Comparison of ENCODE assay signal across 19 cellular contexts in the genomic region with DNA sequence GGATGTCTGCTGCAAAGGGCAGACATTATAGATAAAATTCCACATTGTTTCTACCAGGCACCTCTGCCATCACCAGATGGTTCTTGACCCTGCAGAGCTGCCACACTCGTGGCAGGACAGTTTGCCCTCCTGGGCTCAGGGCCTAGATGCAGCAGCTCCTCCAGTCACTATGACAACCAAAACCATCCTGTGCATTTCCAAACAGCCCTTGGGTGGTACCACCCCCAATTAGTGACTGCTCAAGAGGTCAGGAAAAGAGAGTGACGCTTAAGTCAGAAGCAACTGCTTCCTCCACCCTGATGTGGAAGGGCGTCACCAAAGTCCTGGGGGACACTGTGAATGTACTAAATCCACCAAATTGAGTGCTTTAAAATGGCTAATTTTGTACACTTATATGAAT.
DNase-seq lines count a peak whose midpoint lies in the region; ATAC-seq, FAIRE-seq and TF ChIP-seq lines count a peak whose summit lies in the region.
"Had no signal": no experiment of that assay in that cellular context is flagged by ENCODE, and none has a peak within 500 bp of the region (broad histone marks: within the 10 kb centered on the region; RNA-seq: fewer than 3 reads in every experiment).

No MANE protein-coding gene starts in this region.

- H3K9ac ChIP-seq in GM23248 (peak overlapping the region; percentile 81), astrocyte (ENCODE audit: low read length) (peak overlapping the region; percentile 47), smooth muscle cell (ENCODE audit: low read depth) (no peak overlapping the region)
- H3K9ac ChIP-seq: KMS-11 had no signal

- H3K79me2 ChIP-seq in GM23248 (ENCODE audit: insufficient read depth) (no peaks in the 10 kb centered on the region), astrocyte (ENCODE audit: insufficient read depth, low read length) (no peaks in the 10 kb centered on the region), smooth muscle cell (ENCODE audit: low read depth) (no peaks in the 10 kb centered on the region)

- H3K36me3 Mint-ChIP-seq in astrocyte (ENCODE audit: low read depth, unreplicated experiment) (no peaks in the 10 kb centered on the region), progenitor cell of endocrine pancreas (ENCODE audit: insufficient read depth) (no peaks in the 10 kb centered on the region)
- H3K36me3 Mint-ChIP-seq: mesothelial cell of epicardium had no signal

- in situ Hi-C loops in GM23248 (cut with MboI): no loop called here

- H3K9me3 ChIP-seq in GM23248 (ENCODE audit: low read depth) (no peaks in the 10 kb centered on the region), astrocyte (ENCODE audit: insufficient read depth, low read depth, low read length) (no peaks in the 10 kb centered on the region), left ventricle myocardium inferior (replicated peaks) (no peaks in the 10 kb centered on the region), smooth muscle cell (replicated peaks; ENCODE audit: low read depth) (no peaks in the 10 kb centered on the region)
- H3K9me3 ChIP-seq: SJCRH30, thyroid gland had no signal

- H3K27ac Mint-ChIP-seq in astrocyte (ENCODE audit: unreplicated experiment): no peak overlapping the region
- H3K27ac Mint-ChIP-seq in progenitor cell of endocrine pancreas: no peak overlapping the region

- H3K4me3 ChIP-seq in GM23248: peak overlapping the region; percentile 58
- no peak overlapping the region for H3K4me3 ChIP-seq in astrocyte (ENCODE audit: insufficient read depth, low read depth, low read length)
- no peak overlapping the region for H3K4me3 ChIP-seq in left ventricle myocardium inferior
- no peak overlapping the region for H3K4me3 ChIP-seq in skin epidermis
- no peak overlapping the region for H3K4me3 ChIP-seq in smooth muscle cell
- H3K4me3 ChIP-seq: SJCRH30, thyroid gland had no signal

- peak overlapping the region; percentile 98 for H3K27ac ChIP-seq in GM23248
- peak overlapping the region; percentile 64 for H3K27ac ChIP-seq in astrocyte (ENCODE audit: low read depth, low read length)
- peak overlapping the region; percentile 68 for H3K27ac ChIP-seq in left ventricle myocardium inferior (replicated peaks)
- H3K27ac ChIP-seq in skin epidermis: peak overlapping the region in 15 of 21 experiments; percentile 1 to 74 (median 47)
- no peak overlapping the region for H3K27ac ChIP-seq in smooth muscle cell (ENCODE audit: low read depth)
- H3K27ac ChIP-seq: C4-2B, KMS-11, SJCRH30, thyroid gland had no signal

- H3K4me3 Mint-ChIP-seq in astrocyte (ENCODE audit: unreplicated experiment) (no peak overlapping the region), progenitor cell of endocrine pancreas (ENCODE audit: low read depth) (no peak overlapping the region)
- H3K4me3 Mint-ChIP-seq: mesothelial cell of epicardium had no signal

- H3F3A ChIP-seq in GM23248 (ENCODE audit: insufficient read depth) (peaks cover 67% of the 10 kb centered on the region), smooth muscle cell (ENCODE audit: low read depth) (no peaks in the 10 kb centered on the region)

- TF ChIP-seq CTCF in astrocyte (IDR thresholded peaks at IDR 0.05; ENCODE audit: insufficient read depth, low read depth, low read length) (no peak), left ventricle myocardium inferior (IDR thresholded peaks at IDR 0.05; ENCODE audit: borderline replicate concordance) (no peak), progenitor cell of endocrine pancreas (IDR thresholded peaks at IDR 0.05; ENCODE audit: unreplicated experiment) (no peak), smooth muscle cell (IDR thresholded peaks at IDR 0.05; ENCODE audit: borderline replicate concordance, insufficient read depth, poor library complexity, severe bottlenecking) (no peak)

- H3K4me1 ChIP-seq in GM23248 (ENCODE audit: insufficient read depth) (peaks cover 66% of the 10 kb centered on the region), astrocyte (ENCODE audit: insufficient read depth, low read length) (peaks cover 38% of the 10 kb centered on the region), left ventricle myocardium inferior (peaks cover 3% of the 10 kb centered on the region), smooth muscle cell (ENCODE audit: low read depth) (no peaks in the 10 kb centered on the region)
- H3K4me1 ChIP-seq: SJCRH30, thyroid gland had no signal

- H4K20me1 ChIP-seq in GM23248 (ENCODE audit: insufficient read depth): no peaks in the 10 kb centered on the region
- H4K20me1 ChIP-seq in astrocyte (ENCODE audit: insufficient read depth, low read length): no peaks in the 10 kb centered on the region
- H4K20me1 ChIP-seq in smooth muscle cell (ENCODE audit: low read depth): no peaks in the 10 kb centered on the region

- 15 to 22% methylated on average over 3 of the region's 3 CpGs for WGBS in GM23248 (ENCODE audit: low coverage in 1 of 2, low lambda C conversion rate in 2 of 2, missing lambda C conversion rate in 2 of 2), 2 experiments
- WGBS in smooth muscle cell (ENCODE audit: low lambda C conversion rate): 83% methylated on average over 3 of the region's 3 CpGs

- no peaks in the 10 kb centered on the region for H3K36me3 ChIP-seq in GM23248 (ENCODE audit: low read depth)
- H3K36me3 ChIP-seq in astrocyte (ENCODE audit: insufficient read depth, low read length): no peaks in the 10 kb centered on the region
- no peaks in the 10 kb centered on the region for H3K36me3 ChIP-seq in left ventricle myocardium inferior
- H3K36me3 ChIP-seq in smooth muscle cell (ENCODE audit: low read depth): no peaks in the 10 kb centered on the region
- H3K36me3 ChIP-seq: SJCRH30, thyroid gland had no signal

- FAIRE-seq in astrocyte (lab: Jason Lieb, UNC): no peak
- FAIRE-seq: endothelial cell of umbilical vein had no signal

- peak overlapping the region; percentile 61 for H2AFZ ChIP-seq in GM23248
- H2AFZ ChIP-seq in astrocyte (ENCODE audit: low read depth, low read length): peak overlapping the region; percentile 55
- H2AFZ ChIP-seq in smooth muscle cell (ENCODE audit: low read depth): no peak overlapping the region

- peak overlapping the region; percentile 74 for H3K4me2 ChIP-seq in GM23248 (ENCODE audit: unreplicated experiment)
- peak overlapping the region; percentile 53 for H3K4me2 ChIP-seq in astrocyte (ENCODE audit: low read length)
- H3K4me2 ChIP-seq in smooth muscle cell: no peak overlapping the region
- H3K4me2 ChIP-seq: KMS-11 had no signal

- H3K9me3 Mint-ChIP-seq in astrocyte (ENCODE audit: unreplicated experiment) (no peaks in the 10 kb centered on the region), progenitor cell of endocrine pancreas (ENCODE audit: low read depth) (no peaks in the 10 kb centered on the region)
- H3K9me3 Mint-ChIP-seq: mesothelial cell of epicardium had no signal

- DNase-seq in GM23248 (peak; percentile 62), astrocyte (ENCODE audit: low read depth) (no peak), left ventricle myocardium inferior (no peak), progenitor cell of endocrine pancreas (ENCODE audit: low spot score, unreplicated experiment) (no peak), smooth muscle cell (lab: John Stamatoyannopoulos, UW; ENCODE audit: unreplicated experiment) (no peak), NCI-H2029 (lab: John Stamatoyannopoulos, UW) (no peak)
- DNase-seq: activated CD4-positive, CD25-positive, alpha-beta regulatory T cell treated with anti-CD3 and anti-CD28 coated beads, Interleukin-2, amount 50 U/mL, for 72 hours; head of caudate nucleus; islet precursor cell; NCI-H1092 treated with DMSO at 0.1 percent for 48 hours; nucleus accumbens; SJCRH30; thyroid gland had no signal

- H3K4me1 Mint-ChIP-seq in astrocyte (ENCODE audit: low read depth, unreplicated experiment) (peaks cover 23% of the 10 kb centered on the region), progenitor cell of endocrine pancreas (ENCODE audit: low read depth) (peaks cover 5% of the 10 kb centered on the region)

- intact Hi-C loops in left ventricle myocardium inferior (cut with micrococcal nuclease): no loop called here

- no peaks in the 10 kb centered on the region; the same call in 1 of the 2 replicates for H3K9me2 ChIP-seq in GM23248 (ENCODE audit: insufficient read depth)

- ATAC-seq in HG03565 (IDR thresholded peaks at IDR 0.05; ENCODE audit: unreplicated experiment): no peak

- H3K27me3 Mint-ChIP-seq in astrocyte (ENCODE audit: low read depth, unreplicated experiment): no peaks in the 10 kb centered on the region
- H3K27me3 Mint-ChIP-seq in progenitor cell of endocrine pancreas: peaks cover 9% of the 10 kb centered on the region

- H3K27me3 ChIP-seq in GM23248 (replicated peaks; ENCODE audit: insufficient read depth) (no peaks in the 10 kb centered on the region), astrocyte (ENCODE audit: insufficient read depth, low read length) (no peaks in the 10 kb centered on the region), left ventricle myocardium inferior (ENCODE audit: low read depth) (peaks cover 18% of the 10 kb centered on the region), smooth muscle cell (ENCODE audit: low read depth) (no peaks in the 10 kb centered on the region)
- H3K27me3 ChIP-seq: SJCRH30, thyroid gland had no signal
